ENCODE assay signal across 11 cellular contexts in genomic region chr10:2067015-2067414, GRCh38.
"Had no signal": no experiment of that assay in that cellular context is flagged by ENCODE, and none has a peak within 500 bp of the region (broad histone marks: within the 10 kb centered on the region; RNA-seq: fewer than 3 reads in every experiment).

No MANE protein-coding gene starts in this region.

- H3K36me3 ChIP-seq: HAP-1 had no signal

- H3K4me3 ChIP-seq: GM23248, GM23338, HAP-1 had no signal

- H3K27ac ChIP-seq: GM23248 had no signal

- H3K9me3 ChIP-seq: HAP-1 had no signal

- H3K27ac Mint-ChIP-seq: GM23338, H9, HFFc6 had no signal

- H3K4me1 ChIP-seq: HAP-1 had no signal

- H3K4me3 Mint-ChIP-seq: GM23338, H9, HFFc6 had no signal

- DNase-seq: GM23248, GOT3, H7, H9, HCEC 1CT, HFFc6 had no signal

- H2AFZ ChIP-seq: GM23248, GM23338 had no signal

- H3K9ac ChIP-seq: GM23248 had no signal

- H3K4me2 ChIP-seq: GM23338 had no signal

- ATAC-seq: GM23338, HCT116 had no signal

- FAIRE-seq: H1, H54 had no signal
